Comparison of ENCODE assay signal across 17 cellular contexts in the genomic region with DNA sequence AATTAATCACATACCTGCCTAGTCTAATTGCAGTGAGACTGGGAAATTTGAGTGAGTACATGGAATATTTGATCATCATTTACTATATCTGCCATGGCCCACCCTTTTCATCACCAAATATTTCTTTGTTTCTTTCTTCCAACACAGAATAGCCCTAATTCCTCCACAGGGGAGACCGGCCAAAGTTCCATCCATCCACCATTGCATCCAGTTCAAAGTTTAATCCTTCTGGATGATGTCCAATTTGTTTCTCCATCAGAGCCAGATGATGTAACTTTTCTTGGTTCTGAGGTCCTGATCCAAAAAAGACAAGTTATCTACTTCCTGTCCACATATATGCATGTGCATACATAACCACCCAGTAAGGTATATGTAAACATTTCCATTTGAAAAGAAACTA.
"Had no signal": no experiment of that assay in that cellular context is flagged by ENCODE, and none has a peak within 500 bp of the region (broad histone marks: within the 10 kb centered on the region; RNA-seq: fewer than 3 reads in every experiment).

No MANE protein-coding gene starts in this region.

- H3K36me3 ChIP-seq: colonic mucosa, neutrophil, transverse colon had no signal

- H3K36me3 Mint-ChIP-seq: memory B cell; natural killer cell treated with Interleukin-12 subunit alpha and Interleukin-12 subunit beta and Interleukin-15 and Interleukin-18, amount 100 ng/mL, for 72 hours had no signal

- H3K27ac Mint-ChIP-seq: activated CD4-positive, alpha-beta T cell treated with anti-CD3 and anti-CD28 coated beads, Interleukin-2, amount 10 ng/mL, durations not matched to agents 24 days and 14 days; activated CD8-positive, alpha-beta T cell treated with anti-CD3 and anti-CD28 coated beads for 36 hours; activated naive CD8-positive, alpha-beta T cell treated with anti-CD3 and anti-CD28 coated beads, Interleukin-2, amount 50 U/mL, for 24 hours; activated T-helper 1 cell treated with anti-CD3 and anti-CD28 coated beads, Interleukin-12 subunit alpha, Interleukin-12 subunit beta, Interleukin-2, Interleukin-4 antibody, amounts not matched to agents 30 ng/mL and 10 ng/mL and 1 ng/mL, durations not matched to agents 14 hours and 24 hours and 36 hours; memory B cell; natural killer cell treated with Interleukin-12 subunit alpha and Interleukin-12 subunit beta and Interleukin-15 and Interleukin-18, amount 100 ng/mL, for 72 hours; T-helper 1 cell treated with Interleukin-12 subunit alpha and Interleukin-12 subunit beta and Interleukin-4 antibody, amounts not matched to agents 30 μg/mL and 1 μg/mL, for 36 hours had no signal

- H3K4me3 ChIP-seq: colonic mucosa, transverse colon had no signal

- H3K27me3 ChIP-seq: colonic mucosa, neutrophil, transverse colon had no signal

- H3K4me1 ChIP-seq: colonic mucosa, parathyroid adenoma, transverse colon had no signal

- H3K27me3 Mint-ChIP-seq: activated CD4-positive, alpha-beta T cell treated with anti-CD3 and anti-CD28 coated beads, Interleukin-2, amount 10 ng/mL, durations not matched to agents 24 days and 14 days; activated CD8-positive, alpha-beta T cell treated with anti-CD3 and anti-CD28 coated beads for 36 hours; activated naive CD8-positive, alpha-beta T cell treated with anti-CD3 and anti-CD28 coated beads, Interleukin-2, amount 50 U/mL, for 24 hours; central memory CD8-positive, alpha-beta T cell; natural killer cell treated with Interleukin-12 subunit alpha and Interleukin-12 subunit beta and Interleukin-15 and Interleukin-18, amount 100 ng/mL, for 72 hours had no signal

- H3K4me3 Mint-ChIP-seq: activated CD4-positive, alpha-beta T cell treated with anti-CD3 and anti-CD28 coated beads, Interleukin-2, amount 10 ng/mL, durations not matched to agents 24 days and 14 days; activated CD8-positive, alpha-beta T cell treated with anti-CD3 and anti-CD28 coated beads for 36 hours; activated naive CD8-positive, alpha-beta T cell treated with anti-CD3 and anti-CD28 coated beads, Interleukin-2, amount 50 U/mL, for 24 hours; activated T-helper 1 cell treated with anti-CD3 and anti-CD28 coated beads, Interleukin-12 subunit alpha, Interleukin-12 subunit beta, Interleukin-2, Interleukin-4 antibody, amounts not matched to agents 30 ng/mL and 10 ng/mL and 1 ng/mL, durations not matched to agents 14 hours and 24 hours and 36 hours; central memory CD8-positive, alpha-beta T cell; memory B cell; natural killer cell treated with Interleukin-12 subunit alpha and Interleukin-12 subunit beta and Interleukin-15 and Interleukin-18, amount 100 ng/mL, for 72 hours; T-helper 1 cell treated with Interleukin-12 subunit alpha and Interleukin-12 subunit beta and Interleukin-4 antibody, amounts not matched to agents 30 μg/mL and 1 μg/mL, for 36 hours had no signal

- H3K9ac ChIP-seq: parathyroid adenoma had no signal

- H3K27ac ChIP-seq: colonic mucosa, neutrophil, parathyroid adenoma, transverse colon had no signal

- H3K9me3 ChIP-seq: colonic mucosa, neutrophil, transverse colon had no signal

- H3K4me1 Mint-ChIP-seq: activated CD4-positive, alpha-beta T cell treated with anti-CD3 and anti-CD28 coated beads, Interleukin-2, amount 10 ng/mL, durations not matched to agents 24 days and 14 days; activated naive CD8-positive, alpha-beta T cell treated with anti-CD3 and anti-CD28 coated beads, Interleukin-2, amount 50 U/mL, for 24 hours; central memory CD8-positive, alpha-beta T cell; memory B cell had no signal

- H3K9me3 Mint-ChIP-seq: activated CD4-positive, alpha-beta T cell treated with anti-CD3 and anti-CD28 coated beads, Interleukin-2, amount 10 ng/mL, durations not matched to agents 24 days and 14 days; activated CD8-positive, alpha-beta T cell treated with anti-CD3 and anti-CD28 coated beads for 36 hours; activated naive CD8-positive, alpha-beta T cell treated with anti-CD3 and anti-CD28 coated beads, Interleukin-2, amount 50 U/mL, for 24 hours; activated T-helper 1 cell treated with anti-CD3 and anti-CD28 coated beads, Interleukin-12 subunit alpha, Interleukin-12 subunit beta, Interleukin-2, Interleukin-4 antibody, amounts not matched to agents 30 ng/mL and 10 ng/mL and 1 ng/mL, durations not matched to agents 14 hours and 24 hours and 36 hours; central memory CD8-positive, alpha-beta T cell; memory B cell; T-helper 1 cell treated with Interleukin-12 subunit alpha and Interleukin-12 subunit beta and Interleukin-4 antibody, amounts not matched to agents 30 μg/mL and 1 μg/mL, for 36 hours had no signal

- ATAC-seq: activated CD8-positive, alpha-beta T cell treated with anti-CD3 and anti-CD28 coated beads for 36 hours; activated naive CD8-positive, alpha-beta T cell treated with anti-CD3 and anti-CD28 coated beads, Interleukin-2, amount 50 U/mL, for 24 hours; natural killer cell treated with Interleukin-12 subunit alpha and Interleukin-12 subunit beta and Interleukin-15 and Interleukin-18, amount 100 ng/mL, for 72 hours had no signal

- DNase-seq: activated CD4-positive, alpha-beta T cell treated with anti-CD3 and anti-CD28 coated beads, Interleukin-2, amount 10 ng/mL, durations not matched to agents 24 days and 14 days; activated CD8-positive, alpha-beta T cell treated with anti-CD3 and anti-CD28 coated beads for 36 hours; activated gamma-delta T cell; activated naive CD4-positive, alpha-beta T cell treated with anti-CD3 and anti-CD28 coated beads, Interleukin-2, amount 50 U/mL, for 16 hours; activated naive CD8-positive, alpha-beta T cell treated with anti-CD3 and anti-CD28 coated beads, Interleukin-2, amount 50 U/mL, for 24 hours; colonic mucosa; stimulated activated CD4-positive, alpha-beta T cell treated with anti-CD3 and anti-CD28 coated beads, Interleukin-2, amount 100 ng/mL, for 48 hours; stimulated activated naive CD4-positive, alpha-beta T cell; T1000; transverse colon had no signal
